In the genomic region with DNA sequence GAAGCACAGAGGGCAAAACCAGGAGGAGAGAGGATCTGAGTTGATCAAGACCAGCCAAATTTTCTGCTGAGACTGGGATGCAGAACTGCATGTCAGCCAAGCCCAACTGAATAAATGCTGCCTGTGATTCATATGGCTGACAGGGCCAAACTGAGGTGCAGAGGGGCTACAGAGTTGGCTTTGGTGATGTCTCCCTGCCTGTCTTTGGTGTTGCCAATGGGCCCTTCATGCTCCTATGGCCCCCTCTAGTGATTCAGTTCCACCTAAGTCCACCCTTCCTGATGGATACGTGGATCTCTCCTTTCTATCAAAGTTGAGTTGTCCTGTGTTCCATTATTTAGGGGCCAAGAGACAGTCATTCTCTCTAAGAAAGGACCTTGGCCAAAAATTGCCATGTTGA, we compare ENCODE assay signal across 1 cellular context.
TF ChIP-seq lines count a peak whose summit lies in the region.

No MANE protein-coding gene starts in this region.

TF ChIP-seq in WTC11, 78 proteins besides CTCF, POLR2A, EP300 and RAD21 (continued from another document):
- TF ChIP-seq, protein P1, sequence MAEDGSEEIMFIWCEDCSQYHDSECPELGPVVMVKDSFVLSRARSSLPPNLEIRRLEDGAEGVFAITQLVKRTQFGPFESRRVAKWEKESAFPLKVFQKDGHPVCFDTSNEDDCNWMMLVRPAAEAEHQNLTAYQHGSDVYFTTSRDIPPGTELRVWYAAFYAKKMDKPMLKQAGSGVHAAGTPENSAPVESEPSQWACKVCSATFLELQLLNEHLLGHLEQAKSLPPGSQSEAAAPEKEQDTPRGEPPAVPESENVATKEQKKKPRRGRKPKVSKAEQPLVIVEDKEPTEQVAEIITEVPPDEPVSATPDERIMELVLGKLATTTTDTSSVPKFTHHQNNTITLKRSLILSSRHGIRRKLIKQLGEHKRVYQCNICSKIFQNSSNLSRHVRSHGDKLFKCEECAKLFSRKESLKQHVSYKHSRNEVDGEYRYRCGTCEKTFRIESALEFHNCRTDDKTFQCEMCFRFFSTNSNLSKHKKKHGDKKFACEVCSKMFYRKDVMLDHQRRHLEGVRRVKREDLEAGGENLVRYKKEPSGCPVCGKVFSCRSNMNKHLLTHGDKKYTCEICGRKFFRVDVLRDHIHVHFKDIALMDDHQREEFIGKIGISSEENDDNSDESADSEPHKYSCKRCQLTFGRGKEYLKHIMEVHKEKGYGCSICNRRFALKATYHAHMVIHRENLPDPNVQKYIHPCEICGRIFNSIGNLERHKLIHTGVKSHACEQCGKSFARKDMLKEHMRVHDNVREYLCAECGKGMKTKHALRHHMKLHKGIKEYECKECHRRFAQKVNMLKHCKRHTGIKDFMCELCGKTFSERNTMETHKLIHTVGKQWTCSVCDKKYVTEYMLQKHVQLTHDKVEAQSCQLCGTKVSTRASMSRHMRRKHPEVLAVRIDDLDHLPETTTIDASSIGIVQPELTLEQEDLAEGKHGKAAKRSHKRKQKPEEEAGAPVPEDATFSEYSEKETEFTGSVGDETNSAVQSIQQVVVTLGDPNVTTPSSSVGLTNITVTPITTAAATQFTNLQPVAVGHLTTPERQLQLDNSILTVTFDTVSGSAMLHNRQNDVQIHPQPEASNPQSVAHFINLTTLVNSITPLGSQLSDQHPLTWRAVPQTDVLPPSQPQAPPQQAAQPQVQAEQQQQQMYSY (CRISPR knock-in tag; IDR thresholded peaks at IDR 0.05) = no peak
- TF ChIP-seq ZNF317 (CRISPR knock-in tag; IDR thresholded peaks at IDR 0.05; ENCODE audit: borderline replicate concordance, low read depth) (no peak), GABPB1 (CRISPR knock-in tag; IDR thresholded peaks at IDR 0.05) (no peak), ATF1 (CRISPR knock-in tag; IDR thresholded peaks at IDR 0.05) (no peak), ZNF532 (CRISPR knock-in tag; IDR thresholded peaks at IDR 0.05; ENCODE audit: borderline replicate concordance) (no peak), ZNF416 (CRISPR knock-in tag; IDR thresholded peaks at IDR 0.05) (no peak), NFE2L1 (CRISPR knock-in tag; IDR thresholded peaks at IDR 0.05) (no peak)
- TF ChIP-seq, protein P2, sequence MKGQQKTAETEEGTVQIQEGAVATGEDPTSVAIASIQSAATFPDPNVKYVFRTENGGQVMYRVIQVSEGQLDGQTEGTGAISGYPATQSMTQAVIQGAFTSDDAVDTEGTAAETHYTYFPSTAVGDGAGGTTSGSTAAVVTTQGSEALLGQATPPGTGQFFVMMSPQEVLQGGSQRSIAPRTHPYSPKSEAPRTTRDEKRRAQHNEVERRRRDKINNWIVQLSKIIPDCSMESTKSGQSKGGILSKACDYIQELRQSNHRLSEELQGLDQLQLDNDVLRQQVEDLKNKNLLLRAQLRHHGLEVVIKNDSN (CRISPR knock-in tag; IDR thresholded peaks at IDR 0.05) = no peak
